In genomic region chr1:148458901-148459581, GRCh38 we compare ENCODE assay signal across 8 cellular contexts. TPM values are rescaled to one million over a fixed set of nuclear protein-coding genes. Genes with fewer than 3 reads are reported as not detected.
A peak's percentile ranks its signal among the peaks of the same experiment; 100 is the strongest.
DNase-seq lines count a peak whose midpoint lies in the region; ATAC-seq, FAIRE-seq and TF ChIP-seq lines count a peak whose summit lies in the region.
"Not testable (repeated sequence)": the region's sequence is repeated elsewhere in the genome, so short reads cannot be mapped to it uniquely, and the experiment has no call there.

No MANE protein-coding gene starts in this region.

- intact Hi-C loops in endothelial cell of umbilical vein (cut with micrococcal nuclease); prostate gland (cut with DNase I): not testable (repeated sequence)

- not testable (repeated sequence) for ATAC-seq in stimulated activated naive CD8-positive, alpha-beta T cell treated with anti-CD3 and anti-CD28 coated beads, Interleukin-15, amount 100 ng/mL, for 72 hours

- H3K4me3 ChIP-seq in endothelial cell of umbilical vein (replicated peaks in 1 of 3; ENCODE audit: insufficient read depth in 1 of 3, low read depth in 1 of 3, low read length in 3 of 3) (peak overlapping the region; percentile 32 to 50 (median 39)), prostate gland (peak overlapping the region; percentile 51 to 58)

- not testable (repeated sequence) for H4K20me1 ChIP-seq in endothelial cell of umbilical vein (replicated peaks; ENCODE audit: control insufficient read depth, extremely low read depth, insufficient read depth, low read length)

- not testable (repeated sequence) for BruUV-seq in endothelial cell of umbilical vein (replicated peaks; lab: Mats Ljungman, UMichigan)

- H3K36me3 ChIP-seq in endothelial cell of umbilical vein (ENCODE audit: control insufficient read depth in 2 of 2, extremely low read depth in 1 of 2, insufficient read depth in 2 of 2, low read length in 2 of 2); prostate gland: not testable (repeated sequence)

- not testable (repeated sequence) for H3K9me1 ChIP-seq in endothelial cell of umbilical vein (replicated peaks; ENCODE audit: control insufficient read depth, extremely low read depth, insufficient read depth, low read length)

- not testable (repeated sequence) for H3K9me3 Mint-ChIP-seq in stimulated activated naive CD8-positive, alpha-beta T cell treated with anti-CD3 and anti-CD28 coated beads, Interleukin-15, amount 100 ng/mL, for 72 hours

- peak overlapping the region; percentile 31 for H3K4me2 ChIP-seq in endothelial cell of umbilical vein (ENCODE audit: insufficient read depth, low read length)

- not testable (repeated sequence) for H3K27me3 ChIP-seq in endothelial cell of umbilical vein (ENCODE audit: control insufficient read depth in 2 of 2, insufficient read depth in 2 of 2, low read length in 2 of 2); layer of hippocampus (ENCODE audit: control insufficient read depth, insufficient read depth, low read length); prostate gland (replicated peaks; ENCODE audit: insufficient read depth)

- CTCF ChIA-PET in endothelial cell of umbilical vein (lab: Charles Lee) = not testable (repeated sequence)

- POLR2A ChIA-PET in endothelial cell of umbilical vein (lab: Charles Lee) = not testable (repeated sequence)

- in situ Hi-C loops in KBM-7 (cut with MboI; ENCODE audit: low pct_unique_long_range_greater_than_20kb, low sequenced_read_pairs) = not testable (repeated sequence)

- TF ChIP-seq POLR2A in endothelial cell of umbilical vein (IDR thresholded peaks at IDR 0.05; ENCODE audit: low read depth, low read length); prostate gland (IDR thresholded peaks at IDR 0.05): not testable (repeated sequence)

- DNase-seq in COLO668 (lab: John Stamatoyannopoulos, UW; ENCODE audit: unreplicated experiment) (peak; percentile 36), KBM-7 (peak; percentile 37), T-helper 9 cell (peak; percentile 27), activated gamma-delta T cell (lab: John Stamatoyannopoulos, UW) (peak; percentile 27), endothelial cell of umbilical vein (ENCODE audit: low read depth, low spot score) (peak; percentile 19), prostate gland (ENCODE audit: low spot score) (peak; percentile 22)
- peak; percentile 61 to 68 for DNase-seq in stimulated activated naive CD8-positive, alpha-beta T cell treated with anti-CD3 and anti-CD28 coated beads, Interleukin-15, amount 100 ng/mL, for 72 hours

- H3K79me2 ChIP-seq in endothelial cell of umbilical vein (ENCODE audit: control insufficient read depth, insufficient read depth, low read length) = not testable (repeated sequence)

- H3K4me1 Mint-ChIP-seq in stimulated activated naive CD8-positive, alpha-beta T cell treated with anti-CD3 and anti-CD28 coated beads, Interleukin-15, amount 100 ng/mL, for 72 hours = not testable (repeated sequence)

- no CpG with 5 or more reads among the region's 63 CpGs for WGBS in prostate gland

- H3K4me3 Mint-ChIP-seq in stimulated activated naive CD8-positive, alpha-beta T cell treated with anti-CD3 and anti-CD28 coated beads, Interleukin-15, amount 100 ng/mL, for 72 hours = peak overlapping the region; percentile 60 to 74

- H3K4me1 ChIP-seq in endothelial cell of umbilical vein (ENCODE audit: control insufficient read depth, extremely low read depth, insufficient read depth, low read length); prostate gland (replicated peaks): not testable (repeated sequence)

- H3K9ac ChIP-seq in endothelial cell of umbilical vein (replicated peaks; ENCODE audit: extremely low read depth, insufficient read depth, low read length) = not testable (repeated sequence)

- FAIRE-seq in endothelial cell of umbilical vein (lab: Jason Lieb, UNC) = not testable (repeated sequence)

- peak overlapping the region; percentile 3 for H3K27ac ChIP-seq in endothelial cell of umbilical vein (ENCODE audit: insufficient read depth, low read depth, low read length)
- peak overlapping the region; percentile 52 for H3K27ac ChIP-seq in layer of hippocampus (ENCODE audit: low read depth, low read length)
- peak overlapping the region; percentile 80 to 89 for H3K27ac ChIP-seq in prostate gland

- peak overlapping the region; percentile 78 to 80 for H3K27ac Mint-ChIP-seq in stimulated activated naive CD8-positive, alpha-beta T cell treated with anti-CD3 and anti-CD28 coated beads, Interleukin-15, amount 100 ng/mL, for 72 hours

- not testable (repeated sequence) for H3K9me3 ChIP-seq in endothelial cell of umbilical vein (replicated peaks; ENCODE audit: control insufficient read depth, insufficient read depth, low read length); prostate gland

- dilution Hi-C loops in endothelial cell of umbilical vein (cut with MboI; ENCODE audit: extremely low pct_ligation_motif_present, low sequenced_read_pairs) = not testable (repeated sequence)

- not testable (repeated sequence) for H2AFZ ChIP-seq in endothelial cell of umbilical vein (ENCODE audit: low read depth, low read length)

- H3K27me3 Mint-ChIP-seq in stimulated activated naive CD8-positive, alpha-beta T cell treated with anti-CD3 and anti-CD28 coated beads, Interleukin-15, amount 100 ng/mL, for 72 hours = not testable (repeated sequence)

- TF ChIP-seq CTCF in endothelial cell of umbilical vein (IDR thresholded peaks at IDR 0.05; ENCODE audit: extremely low read depth in 1 of 2, insufficient read depth in 1 of 2, low read depth in 1 of 2, low read length in 2 of 2); prostate gland (IDR thresholded peaks at IDR 0.05): not testable (repeated sequence)

RNA-seq across cellular contexts. Expression of gene PPIAL4G, which starts 24.1 kb away (rescaled TPM):
- total RNA-seq in endothelial cell of umbilical vein (not detected in 2 replicates), prostate gland (not detected)
- not detected in 2 replicates for polyA plus RNA-seq in endothelial cell of umbilical vein
- polyA plus RNA-seq in endothelial cell of umbilical vein (2011; cell fraction: cytosol; rRNA removed) = not detected in 2 replicates
- polyA plus RNA-seq in endothelial cell of umbilical vein (2011; cell fraction: nucleus; rRNA removed) = not detected in 2 replicates
- polyA plus RNA-seq in endothelial cell of umbilical vein (2012) = not detected in 2 replicates
- polyA minus RNA-seq in endothelial cell of umbilical vein = not detected in 2 replicates
- not detected for polyA minus RNA-seq in endothelial cell of umbilical vein (2011; cell fraction: cytosol; rRNA and poly(A)+ RNA removed)
- not detected in 2 replicates for polyA minus RNA-seq in endothelial cell of umbilical vein (2011; cell fraction: nucleus; rRNA and poly(A)+ RNA removed)

Comparison
In these comparisons a context has a peak if more than half of its experiments do, and no peak if none do; other contexts are left out.
1. H3K27ac ChIP-seq: peak in every context shown above with its lines; median percentile 84 in prostate gland; 52 in layer of hippocampus; 3 in endothelial cell of umbilical vein.